ENCODE assay signal across 27 cellular contexts in genomic region chr20:61523145-61523544, GRCh38.
DNase-seq lines count a peak whose midpoint lies in the region; ATAC-seq, FAIRE-seq and TF ChIP-seq lines count a peak whose summit lies in the region.
"Had no signal": no experiment of that assay in that cellular context is flagged by ENCODE, and none has a peak within 500 bp of the region (broad histone marks: within the 10 kb centered on the region; RNA-seq: fewer than 3 reads in every experiment).

No MANE protein-coding gene starts in this region.

- H3K4me1 Mint-ChIP-seq in neural crest cell: peaks cover 15% of the 10 kb centered on the region
- H3K4me1 Mint-ChIP-seq: CD14-positive monocyte; CD4-positive, alpha-beta memory T cell; CD4-positive, CD25-positive, alpha-beta regulatory T cell; CD8-positive, alpha-beta memory T cell had no signal

- TF ChIP-seq CTCF in kidney (IDR thresholded peaks at IDR 0.05; ENCODE audit: borderline replicate concordance, extremely low read depth, insufficient read depth) (no peak), neural crest cell (conservative IDR thresholded peaks at IDR 0.05) (no peak), upper lobe of right lung (IDR thresholded peaks at IDR 0.05) (no peak)

- H3K4me3 ChIP-seq in kidney (ENCODE audit: low read length in 2 of 2) (no peak overlapping the region), aorta (ENCODE audit: low read length in 2 of 2) (no peak overlapping the region), upper lobe of right lung (no peak overlapping the region)
- H3K4me3 ChIP-seq in effector memory CD4-positive, alpha-beta T cell (ENCODE audit: insufficient read depth, low read depth, low read length, poor library complexity, severe bottlenecking): no peak overlapping the region
- H3K4me3 ChIP-seq: BLaER1, GM12878 had no signal

- 91 to 92% methylated on average over 19 of the region's 19 CpGs for WGBS in aorta, 2 donors

- H3K27me3 Mint-ChIP-seq in neural crest cell (ENCODE audit: low read depth): no peaks in the 10 kb centered on the region
- H3K27me3 Mint-ChIP-seq: CD4-positive, CD25-positive, alpha-beta regulatory T cell had no signal

- H3K27me3 ChIP-seq in aorta (ENCODE audit: control insufficient read depth in 1 of 2, insufficient read depth in 2 of 2, low read length in 1 of 2): no peaks in the 10 kb centered on the region
- H3K27me3 ChIP-seq in upper lobe of right lung: no peaks in the 10 kb centered on the region
- peaks cover 3% of the 10 kb centered on the region for H3K27me3 ChIP-seq in effector memory CD4-positive, alpha-beta T cell (replicated peaks; ENCODE audit: control insufficient read depth, insufficient read depth, low read length, poor library complexity, severe bottlenecking)
- H3K27me3 ChIP-seq: BE2C, BLaER1 had no signal

- intact Hi-C loops in kidney (cut with DNase I) (no loop called here), aorta (cut with DNase I) (no loop called here), upper lobe of right lung (cut with DNase I) (no loop called here)

- H3K36me3 Mint-ChIP-seq in neural crest cell (ENCODE audit: low read depth): peaks cover 5% of the 10 kb centered on the region
- H3K36me3 Mint-ChIP-seq: CD14-positive monocyte; CD4-positive, alpha-beta memory T cell; CD4-positive, CD25-positive, alpha-beta regulatory T cell; CD8-positive, alpha-beta memory T cell had no signal

- H3K36me3 ChIP-seq in kidney (ENCODE audit: control insufficient read depth in 1 of 2, insufficient read depth in 2 of 2, low read length in 2 of 2): no peaks in the 10 kb centered on the region
- no peaks in the 10 kb centered on the region for H3K36me3 ChIP-seq in aorta (ENCODE audit: control insufficient read depth in 1 of 2, insufficient read depth in 2 of 2, low read length in 1 of 2)
- no peaks in the 10 kb centered on the region for H3K36me3 ChIP-seq in upper lobe of right lung
- H3K36me3 ChIP-seq in effector memory CD4-positive, alpha-beta T cell (ENCODE audit: control insufficient read depth, insufficient read depth, low read length): no peaks in the 10 kb centered on the region
- H3K36me3 ChIP-seq: BE2C, BLaER1 had no signal

- H3K9me3 ChIP-seq in kidney (ENCODE audit: control insufficient read depth in 1 of 2, low read length in 2 of 2) (no peaks in the 10 kb centered on the region), aorta (ENCODE audit: control insufficient read depth, low read length) (peaks cover 4% of the 10 kb centered on the region), upper lobe of right lung (no peaks in the 10 kb centered on the region)
- no peaks in the 10 kb centered on the region for H3K9me3 ChIP-seq in effector memory CD4-positive, alpha-beta T cell (ENCODE audit: control insufficient read depth, low read length)
- H3K9me3 ChIP-seq: BE2C, BLaER1 had no signal

- H3K9me3 Mint-ChIP-seq in neural crest cell: peaks cover 7% of the 10 kb centered on the region

- no peak overlapping the region for H3K4me3 Mint-ChIP-seq in neural crest cell
- H3K4me3 Mint-ChIP-seq: CD14-positive monocyte; CD4-positive, alpha-beta memory T cell; CD4-positive, CD25-positive, alpha-beta regulatory T cell; CD8-positive, alpha-beta memory T cell had no signal

- no peak for ATAC-seq in aorta (ENCODE audit: low FRiP score)
- ATAC-seq in upper lobe of right lung: no peak
- no peak for ATAC-seq in HG03039 (IDR thresholded peaks at IDR 0.05; ENCODE audit: unreplicated experiment)
- ATAC-seq: GM12878 had no signal

- H3K27ac Mint-ChIP-seq in neural crest cell (ENCODE audit: unreplicated experiment): peak overlapping the region; percentile 1
- H3K27ac Mint-ChIP-seq: CD14-positive monocyte; CD4-positive, alpha-beta memory T cell; CD4-positive, CD25-positive, alpha-beta regulatory T cell; CD8-positive, alpha-beta memory T cell had no signal

- no peak overlapping the region for H3K9ac ChIP-seq in kidney (ENCODE audit: low read length in 2 of 2)
- H3K9ac ChIP-seq: BLaER1 had no signal

- no peaks in the 10 kb centered on the region for H3K4me1 ChIP-seq in kidney (ENCODE audit: control insufficient read depth in 1 of 2, insufficient read depth in 1 of 2, low read depth in 1 of 2, low read length in 2 of 2)
- no peaks in the 10 kb centered on the region for H3K4me1 ChIP-seq in aorta (ENCODE audit: control insufficient read depth in 1 of 2, insufficient read depth in 2 of 2, low read length in 2 of 2)
- H3K4me1 ChIP-seq in upper lobe of right lung: no peaks in the 10 kb centered on the region
- H3K4me1 ChIP-seq in effector memory CD4-positive, alpha-beta T cell (ENCODE audit: control insufficient read depth, insufficient read depth, low read length, poor library complexity, severe bottlenecking): no peaks in the 10 kb centered on the region
- H3K4me1 ChIP-seq: BE2C had no signal

- no peak for FAIRE-seq in kidney (lab: Jason Lieb, UNC)
- FAIRE-seq: A204.1, GM12878, GM12892, GM18507 had no signal

- H3K27ac ChIP-seq in kidney (ENCODE audit: low read depth in 2 of 2, low read length in 2 of 2): no peak overlapping the region
- no peak overlapping the region for H3K27ac ChIP-seq in aorta (ENCODE audit: low read depth in 1 of 2, low read length in 2 of 2)
- H3K27ac ChIP-seq in upper lobe of right lung: no peak overlapping the region
- no peak overlapping the region for H3K27ac ChIP-seq in effector memory CD4-positive, alpha-beta T cell (ENCODE audit: insufficient read depth, low read length, poor library complexity, severe bottlenecking)
- H3K27ac ChIP-seq: BLaER1 had no signal

- peak; percentile 37 for DNase-seq in kidney
- no peak for DNase-seq in neural crest cell (ENCODE audit: low read depth, low spot score)
- DNase-seq in aorta: peak; percentile 30 to 64
- DNase-seq in upper lobe of right lung: no peak
- DNase-seq in effector memory CD4-positive, alpha-beta T cell: no peak
- DNase-seq: 8988T; ACHN; BE2C; C1 segment of cervical spinal cord; CD4-positive, alpha-beta memory T cell; CD4-positive, CD25-positive, alpha-beta regulatory T cell; CD8-positive, alpha-beta memory T cell; COR-L47; DMS 273 treated with DMSO at 0.1 percent for 48 hours; DMS153; DMS53; DMS79; DND-41; EL; GDM1 had no signal

Comparison
In these comparisons a context has a peak if more than half of its experiments do, and no peak if none do; other contexts are left out.
1. DNase-seq: peak in kidney (single experiment) and aorta (2 of 2); none in neural crest cell (single experiment), upper lobe of right lung (single experiment) and effector memory CD4-positive, alpha-beta T cell (0 of 3).